25 cellular contexts compared by ENCODE assay signal in the genomic region with DNA sequence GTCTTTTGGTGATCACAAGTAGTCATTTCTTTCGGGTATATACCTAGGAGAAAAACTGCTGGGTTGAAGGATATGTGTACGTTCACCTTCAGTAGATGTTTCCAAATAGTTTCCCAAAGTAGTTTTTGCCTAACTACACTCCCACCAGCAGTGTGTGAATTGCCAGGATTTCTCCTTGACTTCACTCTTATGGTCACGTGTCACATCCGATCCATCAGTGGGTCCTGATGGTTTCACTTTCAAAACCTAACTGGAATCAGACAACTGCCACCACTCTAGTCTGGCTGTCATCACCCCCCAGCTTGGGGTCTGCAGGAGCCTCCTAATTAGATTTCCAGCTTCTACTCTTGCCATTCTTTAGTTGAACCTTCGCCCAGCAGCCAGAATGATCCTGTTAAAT. TPM values are rescaled to one million over a fixed set of nuclear protein-coding genes. Genes with fewer than 3 reads are reported as not detected.
DNase-seq lines count a peak whose midpoint lies in the region; ATAC-seq and TF ChIP-seq lines count a peak whose summit lies in the region.
"Had no signal": no experiment of that assay in that cellular context is flagged by ENCODE, and none has a peak within 500 bp of the region (broad histone marks: within the 10 kb centered on the region; RNA-seq: fewer than 3 reads in every experiment).

No MANE protein-coding gene starts in this region.

- no peaks in the 10 kb centered on the region for H3K9me3 Mint-ChIP-seq in activated naive CD8-positive, alpha-beta T cell treated with anti-CD3 and anti-CD28 coated beads, Interleukin-2, amount 10 ng/mL, durations not matched to agents 7 days and 5 days
- H3K9me3 Mint-ChIP-seq in activated naive CD8-positive, alpha-beta T cell treated with anti-CD3 and anti-CD28 coated beads, Interleukin-2, amount 50 U/mL, for 24 hours = no peaks in the 10 kb centered on the region
- H3K9me3 Mint-ChIP-seq in immature natural killer cell = no peaks in the 10 kb centered on the region
- H3K9me3 Mint-ChIP-seq: dendritic cell treated with granulocyte-macrophage colony-stimulating factor and Interleukin-4, amounts not matched to agents 40 ng/mL and 50 ng/mL, for 4 days; stimulated activated memory B cell treated with anti-CD40 and anti-IgM and Interleukin-4, amounts not matched to agents 10 μg/mL and 1 μg/mL and 100 μg/mL, for 72 hours had no signal

- H3K4me3 ChIP-seq in PC-3 (ENCODE audit: low read length) = no peak overlapping the region
- H3K4me3 ChIP-seq in lower lobe of right lung = no peak overlapping the region
- no peak overlapping the region for H3K4me3 ChIP-seq in sigmoid colon
- H3K4me3 ChIP-seq: body of pancreas, right atrium auricular region had no signal

- peaks cover 24% of the 10 kb centered on the region for H3K4me1 Mint-ChIP-seq in activated naive CD8-positive, alpha-beta T cell treated with anti-CD3 and anti-CD28 coated beads, Interleukin-2, amount 10 ng/mL, durations not matched to agents 7 days and 5 days
- peaks cover 16% of the 10 kb centered on the region for H3K4me1 Mint-ChIP-seq in activated naive CD8-positive, alpha-beta T cell treated with anti-CD3 and anti-CD28 coated beads, Interleukin-2, amount 50 U/mL, for 24 hours
- peaks cover 23 to 28% of the 10 kb centered on the region in 2 donors for H3K4me1 Mint-ChIP-seq in immature natural killer cell

- peaks cover 28% of the 10 kb centered on the region for H3K27me3 Mint-ChIP-seq in activated naive CD8-positive, alpha-beta T cell treated with anti-CD3 and anti-CD28 coated beads, Interleukin-2, amount 10 ng/mL, durations not matched to agents 7 days and 5 days
- peaks cover 39% of the 10 kb centered on the region for H3K27me3 Mint-ChIP-seq in activated naive CD8-positive, alpha-beta T cell treated with anti-CD3 and anti-CD28 coated beads, Interleukin-2, amount 50 U/mL, for 24 hours
- peaks cover 8 to 29% (median 8%) of the 10 kb centered on the region in 3 donors for H3K27me3 Mint-ChIP-seq in immature natural killer cell (ENCODE audit: low read depth in 3 of 3)

- H3K27me3 ChIP-seq in PC-3 (ENCODE audit: low read length) (no peaks in the 10 kb centered on the region), lower lobe of right lung (ENCODE audit: low read depth) (peaks cover 70% of the 10 kb centered on the region), sigmoid colon (peaks cover 20 to 95% (median 50%) of the 10 kb centered on the region in 3 donors)
- H3K27me3 ChIP-seq: body of pancreas had no signal

- CTCF ChIA-PET in PC-3 (lab: Charles Lee) = interaction anchor here (0.6 kb wide), 1 partner anchor 112 kb away, joined by 6 read pairs; no protein-coding TSS in a partner anchor

- H3K9ac ChIP-seq in PC-3 (ENCODE audit: low read length) = no peak overlapping the region

- TF ChIP-seq POLR2A in sigmoid colon (IDR thresholded peaks at IDR 0.05) = no peak

- H4K20me1 ChIP-seq in PC-3 (ENCODE audit: low read length) = no peaks in the 10 kb centered on the region

- BruUV-seq in PC-3 (replicated peaks; lab: Mats Ljungman, UMichigan) = TSS peak; percentile 31

- H3K36me3 ChIP-seq in PC-3 (ENCODE audit: low read depth, low read length) (no peaks in the 10 kb centered on the region), lower lobe of right lung (no peaks in the 10 kb centered on the region), sigmoid colon (no peaks in the 10 kb centered on the region)
- H3K36me3 ChIP-seq: gastrocnemius medialis, right atrium auricular region, transverse colon had no signal

- no peak overlapping the region for H3K27ac ChIP-seq in PC-3 (ENCODE audit: low read length)
- H3K27ac ChIP-seq in lower lobe of right lung = no peak overlapping the region
- H3K27ac ChIP-seq in sigmoid colon = no peak overlapping the region
- H3K27ac ChIP-seq: body of pancreas, gastrocnemius medialis, right atrium auricular region, transverse colon had no signal

- no peak overlapping the region for H3K4me2 ChIP-seq in PC-3 (ENCODE audit: low read length)

- DNase-seq in activated naive CD8-positive, alpha-beta T cell treated with anti-CD3 and anti-CD28 coated beads, Interleukin-2, amount 10 ng/mL, durations not matched to agents 7 days and 5 days = no peak
- no peak for DNase-seq in activated naive CD8-positive, alpha-beta T cell treated with anti-CD3 and anti-CD28 coated beads, Interleukin-2, amount 50 U/mL, for 24 hours
- no peak for DNase-seq in PC-3
- no peak for DNase-seq in immature natural killer cell
- no peak for DNase-seq in lower lobe of right lung
- no peak for DNase-seq in stimulated activated CD4-positive, alpha-beta T cell treated with anti-CD3 and anti-CD28 coated beads, Interleukin-2, amount 100 ng/mL, for 24 hours
- no peak for DNase-seq in sigmoid colon
- DNase-seq: activated CD4-positive, alpha-beta T cell treated with anti-CD3 and anti-CD28 coated beads for 1 hour; activated naive CD4-positive, alpha-beta T cell; body of pancreas; erythroblast; gastrocnemius medialis; HCEC 1CT; IMR-90; left cardiac atrium; NCI-H2081; occipital lobe; SIG-M5; stimulated activated CD4-positive, alpha-beta T cell treated with anti-CD3 and anti-CD28 coated beads, Interleukin-15, amount 100 ng/mL, for 24 hours; transverse colon had no signal

- 58 to 70% methylated on average over 5 of the region's 5 CpGs for WGBS in sigmoid colon, 2 donors

- H3K27ac Mint-ChIP-seq in activated naive CD8-positive, alpha-beta T cell treated with anti-CD3 and anti-CD28 coated beads, Interleukin-2, amount 10 ng/mL, durations not matched to agents 7 days and 5 days = no peak overlapping the region
- H3K27ac Mint-ChIP-seq in activated naive CD8-positive, alpha-beta T cell treated with anti-CD3 and anti-CD28 coated beads, Interleukin-2, amount 50 U/mL, for 24 hours = no peak overlapping the region
- no peak overlapping the region for H3K27ac Mint-ChIP-seq in immature natural killer cell
- H3K27ac Mint-ChIP-seq: dendritic cell treated with granulocyte-macrophage colony-stimulating factor and Interleukin-4, amounts not matched to agents 40 ng/mL and 50 ng/mL, for 4 days; stimulated activated memory B cell treated with anti-CD40 and anti-IgM and Interleukin-4, amounts not matched to agents 10 μg/mL and 1 μg/mL and 100 μg/mL, for 72 hours had no signal

- intact Hi-C loops in PC-3 (cut with micrococcal nuclease) = loop anchor here (10.0 kb wide), 2 partner anchors 154 to 414 kb away; no protein-coding TSS in a partner anchor
- intact Hi-C loops in lower lobe of right lung (cut with DNase I) = no loop called here
- intact Hi-C loops in sigmoid colon (cut with DNase I) = loop anchor here (5.0 kb wide), 1 partner anchor 327 kb away; no protein-coding TSS in a partner anchor

- TF ChIP-seq EP300 in sigmoid colon (IDR thresholded peaks at IDR 0.05) = no peak

- H3K9me3 ChIP-seq in PC-3 (ENCODE audit: low read length) (no peaks in the 10 kb centered on the region), lower lobe of right lung (no peaks in the 10 kb centered on the region), sigmoid colon (no peaks in the 10 kb centered on the region)
- H3K9me3 ChIP-seq: body of pancreas, gastrocnemius medialis, right atrium auricular region, transverse colon had no signal

- no peaks in the 10 kb centered on the region for H3F3A ChIP-seq in PC-3 (ENCODE audit: low read length, unreplicated experiment)

- H3K9me2 ChIP-seq in PC-3 (replicated peaks; ENCODE audit: low read length) = no peaks in the 10 kb centered on the region

- no peaks in the 10 kb centered on the region for H3K79me2 ChIP-seq in PC-3 (ENCODE audit: low read length)

- H3K4me3 Mint-ChIP-seq in activated naive CD8-positive, alpha-beta T cell treated with anti-CD3 and anti-CD28 coated beads, Interleukin-2, amount 10 ng/mL, durations not matched to agents 7 days and 5 days = peak overlapping the region; percentile 31
- H3K4me3 Mint-ChIP-seq in activated naive CD8-positive, alpha-beta T cell treated with anti-CD3 and anti-CD28 coated beads, Interleukin-2, amount 50 U/mL, for 24 hours = no peak overlapping the region
- H3K4me3 Mint-ChIP-seq in immature natural killer cell = peak overlapping the region in 4 of 5 donors; percentile 61 to 69 (median 66)
- H3K4me3 Mint-ChIP-seq: stimulated activated memory B cell treated with anti-CD40 and anti-IgM and Interleukin-4, amounts not matched to agents 10 μg/mL and 1 μg/mL and 100 μg/mL, for 72 hours had no signal

- POLR2A ChIA-PET in activated naive CD8-positive, alpha-beta T cell treated with anti-CD3 and anti-CD28 coated beads, Interleukin-2, amount 10 ng/mL, durations not matched to agents 7 days and 5 days (lab: Charles Lee) = no interaction called here
- POLR2A ChIA-PET in PC-3 (lab: Charles Lee; ENCODE audit: unreplicated experiment) = no interaction called here

- peaks cover 8% of the 10 kb centered on the region; the same call in 1 of the 2 replicates for H3K4me1 ChIP-seq in PC-3 (ENCODE audit: insufficient read depth, low read length)
- peaks cover 20% of the 10 kb centered on the region for H3K4me1 ChIP-seq in lower lobe of right lung
- peaks cover 0 to 19% (median 17%) of the 10 kb centered on the region in 4 donors for H3K4me1 ChIP-seq in sigmoid colon

- no peak for TF ChIP-seq CTCF in PC-3 (conservative IDR thresholded peaks at IDR 0.05; ENCODE audit: low read depth, low read length)
- TF ChIP-seq CTCF in lower lobe of right lung (IDR thresholded peaks at IDR 0.05) = no peak
- no peak for TF ChIP-seq CTCF in sigmoid colon (IDR thresholded peaks at IDR 0.05)

- H2AFZ ChIP-seq in PC-3 (ENCODE audit: low read length) = no peak overlapping the region

- H3K36me3 Mint-ChIP-seq in activated naive CD8-positive, alpha-beta T cell treated with anti-CD3 and anti-CD28 coated beads, Interleukin-2, amount 10 ng/mL, durations not matched to agents 7 days and 5 days = no peaks in the 10 kb centered on the region
- no peaks in the 10 kb centered on the region for H3K36me3 Mint-ChIP-seq in activated naive CD8-positive, alpha-beta T cell treated with anti-CD3 and anti-CD28 coated beads, Interleukin-2, amount 50 U/mL, for 24 hours (ENCODE audit: low read depth)
- H3K36me3 Mint-ChIP-seq in immature natural killer cell = peaks cover 0 to 3% (median 0%) of the 10 kb centered on the region in 3 donors
- H3K36me3 Mint-ChIP-seq: stimulated activated memory B cell treated with anti-CD40 and anti-IgM and Interleukin-4, amounts not matched to agents 10 μg/mL and 1 μg/mL and 100 μg/mL, for 72 hours had no signal

- no peak for ATAC-seq in activated naive CD8-positive, alpha-beta T cell treated with anti-CD3 and anti-CD28 coated beads, Interleukin-2, amount 10 ng/mL, durations not matched to agents 7 days and 5 days (ENCODE audit: low read depth)
- no peak for ATAC-seq in activated naive CD8-positive, alpha-beta T cell treated with anti-CD3 and anti-CD28 coated beads, Interleukin-2, amount 50 U/mL, for 24 hours
- ATAC-seq in PC-3 (no peak), lower lobe of right lung (no peak), GM18870 (IDR thresholded peaks at IDR 0.05; ENCODE audit: unreplicated experiment) (no peak)
- ATAC-seq: body of pancreas; gastrocnemius medialis; left cardiac atrium; stimulated activated memory B cell treated with anti-CD40 and anti-IgM and Interleukin-4, amounts not matched to agents 10 μg/mL and 1 μg/mL and 100 μg/mL, for 72 hours had no signal

RNA-seq across cellular contexts. Expression of a gene that starts 8.5 kb away (rescaled TPM):
- 1 to 10 TPM; 1.6 to 1.9 TPM for total RNA-seq in activated naive CD8-positive, alpha-beta T cell treated with anti-CD3 and anti-CD28 coated beads, Interleukin-2, amount 10 ng/mL, durations not matched to agents 7 days and 5 days
- total RNA-seq in PC-3 (2014; rRNA removed) = 2.4 TPM in 1 of 2 replicates, not detected in the other
- polyA plus RNA-seq in immature natural killer cell = 1 to 10 TPM in 2 of 3 donors, not detected in 1; 1.0 to 1.8 TPM
- total RNA-seq in lower lobe of right lung = 1.2 TPM
- under 1 TPM in 1 of 4 donors, not detected in 3; 0.14 TPM for total RNA-seq in sigmoid colon
- 1 to 10 TPM in 1 of 3 donors, not detected in 2; 1.4 TPM for polyA plus RNA-seq in sigmoid colon
- total RNA-seq: body of pancreas, gastrocnemius medialis, IMR-90, NCI-H460, right atrium auricular region, transverse colon had no signal

RNA-seq across cellular contexts. Expression of a gene that starts 11.8 kb away (rescaled TPM):
- 10 to 100 TPM; 18.4 to 21.8 TPM for total RNA-seq in activated naive CD8-positive, alpha-beta T cell treated with anti-CD3 and anti-CD28 coated beads, Interleukin-2, amount 10 ng/mL, durations not matched to agents 7 days and 5 days
- total RNA-seq in PC-3 (2014; rRNA removed) (0.77 and 1.0 TPM in 2 replicates), lower lobe of right lung (9.4 TPM), sigmoid colon (under 1 TPM in 1 of 4 donors, not detected in 3; 0.27 TPM)
- polyA plus RNA-seq in immature natural killer cell (under 1 TPM in 1 of 3 donors, not detected in 2; 0.09 TPM), sigmoid colon (10 to 100 TPM in 1 of 3 donors, 1 to 10 TPM in 1, under 1 TPM in 1; 0.60 to 27.1 (median 2.5) TPM)
- total RNA-seq: NCI-H460, occipital lobe had no signal

RNA-seq across cellular contexts. Expression of a gene that starts 48.5 kb away (rescaled TPM):
- 10 to 100 TPM; 43.3 to 43.7 TPM for total RNA-seq in activated naive CD8-positive, alpha-beta T cell treated with anti-CD3 and anti-CD28 coated beads, Interleukin-2, amount 10 ng/mL, durations not matched to agents 7 days and 5 days
- total RNA-seq in PC-3 (2014; rRNA removed) (32.2 and 36.9 TPM in 2 replicates), lower lobe of right lung (20.4 TPM), sigmoid colon (10 to 100 TPM; 12.0 to 24.4 (median 14.9) TPM)
- polyA plus RNA-seq in immature natural killer cell (10 to 100 TPM in 1 of 3 donors, 1 to 10 TPM in 2; 7.1 to 17.9 (median 9.6) TPM), sigmoid colon (10 to 100 TPM in 1 of 3 donors, 1 to 10 TPM in 2; 5.4 to 17.1 (median 5.5) TPM)
